Comparison of ENCODE assay signal across 8 cellular contexts in genomic region chr12:7018350-7019042, GRCh38. TPM values are rescaled to one million over a fixed set of nuclear protein-coding genes. Genes with fewer than 3 reads are reported as not detected.
DNase-seq lines count a peak whose midpoint lies in the region; ATAC-seq and TF ChIP-seq lines count a peak whose summit lies in the region.

LPCAT3 (minus strand) TSS chr12:7018476; CDS start chr12:7018424, 52 bp downstream.

- intact Hi-C loops in T-helper 1 cell treated with Interleukin-12 subunit alpha and Interleukin-12 subunit beta and Interleukin-4 antibody, amounts not matched to agents 30 ng/mL and 1 ng/mL, for 36 hours (cut with micrococcal nuclease), result loop anchor here (1.0 to 2.0 kb wide), 19 partner anchors 24 to 1064 kb away; partner anchors contain the start of genes C12orf57, C1R, CDCA3 and CLSTN3
- intact Hi-C loops in heart right ventricle (cut with DNase I) (loop anchor here in 8 of 10 donors (1.0 to 10.0 kb wide), 6 partner anchors 24 to 74 kb away; partner anchors contain the start of genes EMG1 (in 6 of the 8), PHB2 (in 6 of the 8) and C12orf57 (in 1 of the 8)), posterior vena cava (cut with DNase I) (no loop called here), upper lobe of right lung (cut with DNase I) (no loop called here)

- peaks cover 0 to 19% (median 0%) of the 10 kb centered on the region in 9 donors for H3K36me3 ChIP-seq in heart right ventricle
- H3K36me3 ChIP-seq in upper lobe of right lung, result peaks cover under 1% of the 10 kb centered on the region

- TF ChIP-seq CTCF in GM13977 (IDR thresholded peaks at IDR 0.05; ENCODE audit: extremely low read depth, insufficient read depth, missing control alignments) (peak; percentile 84), heart right ventricle (IDR thresholded peaks at IDR 0.05) (peak; percentile 85 to 97 (median 90)), upper lobe of right lung (IDR thresholded peaks at IDR 0.05) (peak; percentile 91)

- H3K4me3 ChIP-seq in heart right ventricle, result peak within 1 kb of the TSS; percentile 63 to 93 (median 72)
- peak within 1 kb of the TSS; percentile 82 for H3K4me3 ChIP-seq in upper lobe of right lung

- H3K9me3 ChIP-seq in heart right ventricle (no peaks in the 10 kb centered on the region), upper lobe of right lung (no peaks in the 10 kb centered on the region)

- in situ Hi-C loops in GM13977 (cut with MboI; ENCODE audit: low pct_unique_long_range_greater_than_20kb, low sequenced_read_pairs, unreplicated experiment), result no loop called here

- no peaks in the 10 kb centered on the region for H3K27me3 ChIP-seq in heart right ventricle
- H3K27me3 ChIP-seq in upper lobe of right lung, result no peaks in the 10 kb centered on the region

- 0% methylated on average over 77 of the region's 77 CpGs for WGBS in heart right ventricle, 2 donors

- peak; percentile 97 for DNase-seq in GM13977 (ENCODE audit: low spot score)
- DNase-seq in NCI-H146 treated with DMSO at 0.1 percent for 48 hours (lab: John Stamatoyannopoulos, UW; ENCODE audit: unreplicated experiment), result peak; percentile 100
- peak; percentile 88 for DNase-seq in amniotic epithelial cell (ENCODE audit: low read depth)
- peak; percentile 97 to 99 for DNase-seq in heart right ventricle
- DNase-seq in posterior vena cava (ENCODE audit: low spot score), result peak; percentile 99
- peak; percentile 99 for DNase-seq in upper lobe of right lung

- peak within 1 kb of the TSS; percentile 74 to 97 (median 90) for H3K27ac ChIP-seq in heart right ventricle
- peak within 1 kb of the TSS; percentile 86 for H3K27ac ChIP-seq in upper lobe of right lung

- ATAC-seq in HG02884 (IDR thresholded peaks at IDR 0.05; ENCODE audit: unreplicated experiment) (peak; percentile 91), heart right ventricle (peak; percentile 95 to 98 (median 98)), upper lobe of right lung (peak; percentile 96)

- peaks cover 0 to 35% (median 21%) of the 10 kb centered on the region in 9 donors for H3K4me1 ChIP-seq in heart right ventricle
- peaks cover 34% of the 10 kb centered on the region for H3K4me1 ChIP-seq in upper lobe of right lung

RNA-seq across cellular contexts. Expression of gene LPCAT3, which starts in this region (rescaled TPM):
- 37.4 and 40.3 TPM in 2 replicates for total RNA-seq in T-helper 1 cell treated with Interleukin-12 subunit alpha and Interleukin-12 subunit beta and Interleukin-4 antibody, amounts not matched to agents 30 ng/mL and 1 ng/mL, for 36 hours
- total RNA-seq in heart right ventricle (10 to 100 TPM; 19.9 to 65.8 (median 34.1) TPM), posterior vena cava (10 to 100 TPM; 24.2 to 29.0 TPM), upper lobe of right lung (70.5 TPM)
- polyA plus RNA-seq in heart right ventricle, result 10 to 100 TPM; 36.4 to 41.2 TPM

Comparison
In these comparisons a context has a peak if more than half of its experiments do, and no peak if none do; other contexts are left out.
1. Peak in every context shown above with its lines: DNase-seq, ATAC-seq, H3K4me3 ChIP-seq and H3K27ac ChIP-seq.
2. intact Hi-C loops: an anchor here in T-helper 1 cell treated with Interleukin-12 subunit alpha and Interleukin-12 subunit beta and Interleukin-4 antibody, amounts not matched to agents 30 ng/mL and 1 ng/mL, for 36 hours (1.0 to 2.0 kb wide) and heart right ventricle (1.0 to 10.0 kb wide); none called in posterior vena cava and upper lobe of right lung.